ENCODE assay signal across 31 cellular contexts in the genomic region with DNA sequence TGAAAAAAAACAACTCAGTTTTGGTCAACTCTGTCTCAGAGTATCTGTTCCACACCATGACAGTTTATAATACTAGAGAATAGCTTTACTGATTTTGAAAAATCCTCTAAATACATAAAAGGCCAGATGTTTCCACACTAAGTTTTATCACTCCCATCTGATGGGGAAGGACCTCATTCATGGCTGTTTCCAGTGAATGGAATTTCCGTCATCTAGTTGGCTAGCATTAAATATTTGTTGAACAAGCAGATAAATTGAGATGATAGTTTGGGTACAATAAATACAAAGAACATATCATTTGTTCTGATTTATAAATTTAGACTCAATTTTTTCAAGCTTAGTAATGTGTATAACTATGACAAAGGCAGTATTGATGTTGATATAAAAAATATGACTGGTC.
"Had no signal": no experiment of that assay in that cellular context is flagged by ENCODE, and none has a peak within 500 bp of the region (broad histone marks: within the 10 kb centered on the region; RNA-seq: fewer than 3 reads in every experiment).

No MANE protein-coding gene starts in this region.

- H3K27ac ChIP-seq: brain microvascular endothelial cell, coronary artery, foreskin keratinocyte, gastrocnemius medialis, heart right ventricle had no signal

- ATAC-seq: activated CD8-positive, alpha-beta T cell treated with anti-CD3 and anti-CD28 coated beads for 36 hours; activated T-cell treated with anti-CD3 and anti-CD28 coated beads, Interleukin-2, amount 50 U/mL, for 4 hours; activated T-helper 17 cell treated with anti-CD3 and anti-CD28 coated beads, Interleukin-2, amount 50 U/mL, for 72 hours; effector memory CD8-positive, alpha-beta T cell; esophagus mucosa; foreskin keratinocyte; gastrocnemius medialis; heart right ventricle; T-helper 17 cell had no signal

- H3K9me3 ChIP-seq: gastrocnemius medialis, heart right ventricle had no signal

- H3K36me3 Mint-ChIP-seq: activated naive CD8-positive, alpha-beta T cell had no signal

- H3K4me1 ChIP-seq: foreskin keratinocyte, gastrocnemius medialis, heart right ventricle had no signal

- H3K4me3 Mint-ChIP-seq: activated CD4-positive, alpha-beta T cell treated with anti-CD3 and anti-CD28 coated beads, Interleukin-2, amount 10 ng/mL, durations not matched to agents 7 days and 5 days; activated CD8-positive, alpha-beta T cell treated with anti-CD3 and anti-CD28 coated beads for 36 hours; activated naive CD8-positive, alpha-beta T cell; activated T-cell treated with anti-CD3 and anti-CD28 coated beads, Interleukin-2, amount 50 U/mL, for 4 hours; activated T-helper 17 cell treated with anti-CD3 and anti-CD28 coated beads, Interleukin-2, amount 50 U/mL, for 72 hours; central memory CD8-positive, alpha-beta T cell; dendritic cell treated with granulocyte-macrophage colony-stimulating factor and Interleukin-4, amounts not matched to agents 40 ng/mL and 50 ng/mL, for 4 days; effector memory CD8-positive, alpha-beta T cell; T-helper 17 cell; T-helper 2 cell treated with Interferon-gamma antibody and Interleukin-4, amounts not matched to agents 5 μg/mL and 100 μg/mL, for 36 hours had no signal

- H3K4me3 ChIP-seq: coronary artery, gastrocnemius medialis, heart right ventricle had no signal

- H3K4me1 Mint-ChIP-seq: activated CD4-positive, alpha-beta T cell treated with anti-CD3 and anti-CD28 coated beads, Interleukin-2, amount 10 ng/mL, durations not matched to agents 7 days and 5 days; activated T-helper 17 cell treated with anti-CD3 and anti-CD28 coated beads, Interleukin-2, amount 50 U/mL, for 72 hours; central memory CD8-positive, alpha-beta T cell; T-helper 17 cell had no signal

- H3K36me3 ChIP-seq: brain microvascular endothelial cell, gastrocnemius medialis, heart right ventricle had no signal

- FAIRE-seq: astrocyte, bronchial epithelial cell had no signal

- H3K27me3 Mint-ChIP-seq: activated CD4-positive, alpha-beta T cell treated with anti-CD3 and anti-CD28 coated beads, Interleukin-2, amount 10 ng/mL, durations not matched to agents 7 days and 5 days; activated CD8-positive, alpha-beta T cell treated with anti-CD3 and anti-CD28 coated beads for 36 hours; activated naive CD8-positive, alpha-beta T cell; activated T-helper 17 cell treated with anti-CD3 and anti-CD28 coated beads, Interleukin-2, amount 50 U/mL, for 72 hours; central memory CD8-positive, alpha-beta T cell; effector memory CD8-positive, alpha-beta T cell; T-helper 17 cell had no signal

- H3K27ac Mint-ChIP-seq: activated CD4-positive, alpha-beta T cell treated with anti-CD3 and anti-CD28 coated beads, Interleukin-2, amount 10 ng/mL, durations not matched to agents 7 days and 5 days; activated CD8-positive, alpha-beta T cell treated with anti-CD3 and anti-CD28 coated beads for 36 hours; activated naive CD8-positive, alpha-beta T cell; activated T-helper 17 cell treated with anti-CD3 and anti-CD28 coated beads, Interleukin-2, amount 50 U/mL, for 72 hours; dendritic cell treated with granulocyte-macrophage colony-stimulating factor and Interleukin-4, amounts not matched to agents 40 ng/mL and 50 ng/mL, for 4 days; effector memory CD8-positive, alpha-beta T cell; T-helper 17 cell; T-helper 2 cell treated with Interferon-gamma antibody and Interleukin-4, amounts not matched to agents 5 μg/mL and 100 μg/mL, for 36 hours had no signal

- H3K9me3 Mint-ChIP-seq: activated CD4-positive, alpha-beta T cell treated with anti-CD3 and anti-CD28 coated beads, Interleukin-2, amount 10 ng/mL, durations not matched to agents 7 days and 5 days; activated CD8-positive, alpha-beta T cell treated with anti-CD3 and anti-CD28 coated beads for 36 hours; central memory CD8-positive, alpha-beta T cell; dendritic cell treated with granulocyte-macrophage colony-stimulating factor and Interleukin-4, amounts not matched to agents 40 ng/mL and 50 ng/mL, for 4 days; T-helper 2 cell treated with Interferon-gamma antibody and Interleukin-4, amounts not matched to agents 5 μg/mL and 100 μg/mL, for 36 hours had no signal

- DNase-seq: activated CD4-positive, alpha-beta T cell treated with anti-CD3 and anti-CD28 coated beads for 1 hour; activated CD4-positive, alpha-beta T cell treated with anti-CD3 and anti-CD28 coated beads for 4 hours; activated CD4-positive, alpha-beta T cell treated with anti-CD3 and anti-CD28 coated beads, Interleukin-2, amount 10 ng/mL, durations not matched to agents 7 days and 5 days; activated CD4-positive, alpha-beta T cell treated with anti-CD3 and anti-CD28 coated beads, Interleukin-2, amount 50 U/mL, for 48 hours; activated CD8-positive, alpha-beta memory T cell treated with anti-CD3 and anti-CD28 coated beads for 24 hours; activated CD8-positive, alpha-beta T cell treated with anti-CD3 and anti-CD28 coated beads for 36 hours; activated effector memory CD4-positive, alpha-beta T cell treated with Interleukin-2 at 50 U/mL for 16 hours; activated gamma-delta T cell treated with Interleukin-2 at 50 U/mL for 16 hours; activated naive CD4-positive, alpha-beta T cell treated with anti-CD3 and anti-CD28 coated beads, Interleukin-2, amount 50 U/mL, for 16 hours; activated naive CD4-positive, alpha-beta T cell treated with Interleukin-2 at 50 U/mL for 16 hours; activated T-cell treated with anti-CD3 and anti-CD28 coated beads, Interleukin-2, amount 50 U/mL, for 4 hours; amniotic stem cell; anterior cingulate cortex; brain microvascular endothelial cell; effector CD4-positive, alpha-beta T cell; effector memory CD8-positive, alpha-beta T cell; foreskin keratinocyte; gastrocnemius medialis; heart right ventricle; T-helper 1 cell; T-helper 17 cell; T1000 had no signal

- H3K27me3 ChIP-seq: brain microvascular endothelial cell, foreskin keratinocyte, gastrocnemius medialis, heart right ventricle had no signal
